In genomic region chr1:79040424-79041089, GRCh38 we compare ENCODE assay signal across 7 cellular contexts. TPM values are rescaled to one million over a fixed set of nuclear protein-coding genes. Genes with fewer than 3 reads are reported as not detected.
DNase-seq lines count a peak whose midpoint lies in the region; ATAC-seq and TF ChIP-seq lines count a peak whose summit lies in the region.

No MANE protein-coding gene starts in this region.

- peaks cover 21% of the 10 kb centered on the region for H3K9me3 Mint-ChIP-seq in HFFc6

- H3K4me1 ChIP-seq in Panc1 (ENCODE audit: control insufficient read depth, insufficient read depth, low read length) (no peaks in the 10 kb centered on the region), parathyroid adenoma (no peaks in the 10 kb centered on the region)

- no peak overlapping the region for H3K9ac ChIP-seq in parathyroid adenoma

- ATAC-seq in GM18873 (IDR thresholded peaks at IDR 0.05; ENCODE audit: low FRiP score, unreplicated experiment), result peak; percentile 90
- ATAC-seq in Panc1, result no peak

- H3K36me3 Mint-ChIP-seq in HFFc6 (ENCODE audit: low read depth), result peaks cover 25% of the 10 kb centered on the region

- H3K4me2 ChIP-seq in parathyroid adenoma (ENCODE audit: low read length), result peak overlapping the region; percentile 18

- H3K36me3 ChIP-seq in Panc1 (ENCODE audit: control insufficient read depth, insufficient read depth, low read length) (no peaks in the 10 kb centered on the region), parathyroid adenoma (ENCODE audit: control insufficient read depth, insufficient read depth, low read length) (no peaks in the 10 kb centered on the region)

- H3K79me2 ChIP-seq in parathyroid adenoma, result no peaks in the 10 kb centered on the region

- peak overlapping the region; percentile 59 for H3K27ac Mint-ChIP-seq in HFFc6

- peak overlapping the region; percentile 87 for H3K4me3 Mint-ChIP-seq in HFFc6

- in situ Hi-C loops in Panc1 (cut with HindIII; ENCODE audit: low pct_unique_long_range_greater_than_20kb, low sequenced_read_pairs), result no loop called here

- intact Hi-C loops in Panc1 (cut with micrococcal nuclease; ENCODE audit: unreplicated experiment), result no loop called here

- POLR2A ChIA-PET in Panc1 (lab: Charles Lee), result no interaction called here

- CTCF ChIA-PET in Panc1 (lab: Charles Lee), result interaction anchor here (0.7 kb wide), 1 partner anchor 433 kb away, joined by 4 read pairs; no protein-coding TSS in a partner anchor

- TF ChIP-seq CTCF in HFFc6 (IDR thresholded peaks at IDR 0.05), result no peak
- no peak for TF ChIP-seq CTCF in Panc1 (IDR thresholded peaks at IDR 0.05)
- no peak for TF ChIP-seq CTCF in parathyroid adenoma (IDR thresholded peaks at IDR 0.05)

- H3K9me3 ChIP-seq in Panc1 (ENCODE audit: control insufficient read depth, insufficient read depth, low read depth, low read length) (no peaks in the 10 kb centered on the region), parathyroid adenoma (ENCODE audit: control insufficient read depth, low read length) (no peaks in the 10 kb centered on the region)

- DNase-seq in HFFc6 (no peak), Panc1 (ENCODE audit: low read depth, low spot score) (no peak), NCI-H187 treated with DMSO at 0.1 percent for 48 hours (lab: John Stamatoyannopoulos, UW) (no peak), RKO (ENCODE audit: low spot score) (no peak), kidney glomerular epithelial cell (lab: John Stamatoyannopoulos, UW) (no peak)

- BruUV-seq in Panc1 (replicated peaks; lab: Mats Ljungman, UMichigan), result no TSS peak

- H2AFZ ChIP-seq in parathyroid adenoma, result peak overlapping the region; percentile 14

- no peaks in the 10 kb centered on the region for H3K27me3 Mint-ChIP-seq in HFFc6 (ENCODE audit: insufficient read depth)

- H3K4me3 ChIP-seq in Panc1 (ENCODE audit: low read depth in 2 of 2, low read length in 2 of 2), result peak overlapping the region; percentile 19 to 22; a peak in 3 of 4 replicates
- no peak overlapping the region for H3K4me3 ChIP-seq in parathyroid adenoma (ENCODE audit: low read depth, low read length)

- H3K4me1 Mint-ChIP-seq in HFFc6 (ENCODE audit: low read depth), result peaks cover 38% of the 10 kb centered on the region

- H3K27ac ChIP-seq in Panc1 (ENCODE audit: low read length), result no peak overlapping the region; the same call in 1 of the 2 replicates
- peak overlapping the region; percentile 32 for H3K27ac ChIP-seq in parathyroid adenoma

- H3K27me3 ChIP-seq in Panc1 (ENCODE audit: control insufficient read depth, insufficient read depth, low read length) (no peaks in the 10 kb centered on the region), parathyroid adenoma (ENCODE audit: control insufficient read depth, insufficient read depth, low read length) (no peaks in the 10 kb centered on the region)

RNA-seq across cellular contexts. Expression of gene ADGRL4, which starts 34.0 kb away (rescaled TPM):
- total RNA-seq in HFFc6 (2021; fragmentation: NEBNext Ultra II Directional; extraction: Animal tissue kit (Norgen Biotek cat#: 25700)), result 10 to 100 TPM; 11.8 to 24.7 (median 16.1) TPM
- total RNA-seq in Panc1 (2021; ENCODE audit: unreplicated experiment), result not detected
- polyA plus RNA-seq in Panc1 (2012; ENCODE audit: insufficient read length), result not detected

Comparison
In these comparisons a context has a peak if more than half of its experiments do, and no peak if none do; other contexts are left out.
1. RNA of gene ADGRL4, which starts 34.0 kb away (total RNA-seq): 11.8 to 24.7 TPM in HFFc6; not detected in Panc1 (single experiment); every median in the first group is over 10 times any median in the second.